In genomic region chr2:208399201-208399600, GRCh38 we compare ENCODE assay signal across 22 cellular contexts. TPM values are rescaled to one million over a fixed set of nuclear protein-coding genes. Genes with fewer than 3 reads are reported as not detected.
DNase-seq lines count a peak whose midpoint lies in the region; ATAC-seq and TF ChIP-seq lines count a peak whose summit lies in the region.
"Had no signal": no experiment of that assay in that cellular context is flagged by ENCODE, and none has a peak within 500 bp of the region (broad histone marks: within the 10 kb centered on the region; RNA-seq: fewer than 3 reads in every experiment).

No MANE protein-coding gene starts in this region.

- BruUV-seq in PC-9 (replicated peaks; lab: Mats Ljungman, UMichigan) = no TSS peak

- no peaks in the 10 kb centered on the region for H4K20me1 ChIP-seq in PC-9 (ENCODE audit: insufficient read depth)
- H4K20me1 ChIP-seq: BLaER1 had no signal

- CTCF ChIA-PET in PC-9 (lab: Charles Lee) = no interaction called here

- no peaks in the 10 kb centered on the region for H3K79me2 ChIP-seq in PC-9 (ENCODE audit: low read depth)

- H3K4me3 ChIP-seq in LNCaP clone FGC (ENCODE audit: low read depth, low read length) = no peak overlapping the region
- no peak overlapping the region for H3K4me3 ChIP-seq in PC-9
- no peak overlapping the region for H3K4me3 ChIP-seq in body of pancreas
- H3K4me3 ChIP-seq: BLaER1, GM12878 had no signal

- no peaks in the 10 kb centered on the region for H3K9me2 ChIP-seq in PC-9 (ENCODE audit: insufficient read depth)

- H2AFZ ChIP-seq in PC-9 = no peak overlapping the region

- POLR2A ChIA-PET in PC-9 (lab: Charles Lee; ENCODE audit: unreplicated experiment) = interaction anchor here (0.7 kb wide), 1 partner anchor 46 kb away, joined by 3 read pairs; no protein-coding TSS in a partner anchor

- DNase-seq in LNCaP clone FGC (ENCODE audit: low read depth) (peak; percentile 23), PC-9 (peak; percentile 10 to 40), islet precursor cell (peak; percentile 55), sciatic nerve (ENCODE audit: low spot score) (no peak), body of pancreas (no peak), kidney tubule cell (ENCODE audit: low spot score) (no peak)
- DNase-seq: 8988T; ACHN; BE2C; C1 segment of cervical spinal cord; CD4-positive, alpha-beta memory T cell; CD4-positive, CD25-positive, alpha-beta regulatory T cell; CD8-positive, alpha-beta memory T cell; COR-L47; DMS 273 treated with DMSO at 0.1 percent for 48 hours; DMS153; DMS79 treated with DMSO at 0.1 percent for 48 hours; GDM1 had no signal

- H3K36me3 ChIP-seq in PC-9 (ENCODE audit: low read depth) (no peaks in the 10 kb centered on the region), body of pancreas (replicated peaks in 1 of 2; ENCODE audit: insufficient read depth in 1 of 2, low read depth in 2 of 2) (no peaks in the 10 kb centered on the region)
- H3K36me3 ChIP-seq: BE2C, BLaER1 had no signal

- TF ChIP-seq CTCF in LNCaP clone FGC (IDR thresholded peaks at IDR 0.05; ENCODE audit: control insufficient read depth, extremely low read depth, insufficient read depth) (no peak), PC-9 (conservative IDR thresholded peaks at IDR 0.05) (no peak), body of pancreas (IDR thresholded peaks at IDR 0.05) (no peak)

- TF ChIP-seq POLR2A in body of pancreas (IDR thresholded peaks at IDR 0.05) = no peak

- intact Hi-C loops in PC-9 (cut with micrococcal nuclease; ENCODE audit: unreplicated experiment) = loop anchor here (5.0 to 10.0 kb wide), 2 partner anchors 933 to 1796 kb away; no protein-coding TSS in a partner anchor
- intact Hi-C loops in sciatic nerve (cut with DNase I) = no loop called here
- intact Hi-C loops in body of pancreas (cut with DNase I) = no loop called here

- ATAC-seq in sciatic nerve (no peak), body of pancreas (no peak), HG03571 (IDR thresholded peaks at IDR 0.05; ENCODE audit: unreplicated experiment) (no peak)
- ATAC-seq: GM12878 had no signal

- WGBS in body of pancreas, 2 donors = 0 to 12% methylated on average over 1 of the region's 1 CpG

- H3K4me2 ChIP-seq in PC-9 = peak overlapping the region; percentile 30; the same call in 1 of the 2 replicates
- H3K4me2 ChIP-seq: BLaER1 had no signal

- no peaks in the 10 kb centered on the region for H3F3A ChIP-seq in PC-9 (ENCODE audit: insufficient read depth, low read depth)

- H3K9me3 ChIP-seq in PC-9 (ENCODE audit: insufficient read depth, low read depth) (no peaks in the 10 kb centered on the region), body of pancreas (peaks cover 0 to 3% (median 0%) of the 10 kb centered on the region in 3 donors)
- H3K9me3 ChIP-seq: BE2C had no signal

- H3K27ac ChIP-seq in PC-9 (no peak overlapping the region), body of pancreas (no peak overlapping the region)
- H3K27ac ChIP-seq: BLaER1 had no signal

- peaks cover 14% of the 10 kb centered on the region; the same call in 1 of the 2 replicates for H3K4me1 ChIP-seq in PC-9 (replicated peaks; ENCODE audit: insufficient read depth)
- H3K4me1 ChIP-seq in body of pancreas = no peaks in the 10 kb centered on the region
- H3K4me1 ChIP-seq: BE2C, BLaER1 had no signal

- H3K27me3 ChIP-seq in PC-9 (ENCODE audit: insufficient read depth, low read depth) (no peaks in the 10 kb centered on the region), body of pancreas (no peaks in the 10 kb centered on the region)
- H3K27me3 ChIP-seq: BE2C, BLaER1 had no signal

RNA-seq across cellular contexts. Expression of gene PTH2R, which starts 7.4 kb away (rescaled TPM):
- not detected in 2 replicates for total RNA-seq in PC-9 (2021)
- 0.45 TPM for total RNA-seq in sciatic nerve
- under 1 TPM in 1 of 2 donors, not detected in 1; 0.78 TPM for total RNA-seq in body of pancreas
- total RNA-seq: A673; CD4-positive, CD25-positive, alpha-beta regulatory T cell; CD8-positive, alpha-beta memory T cell had no signal

Comparison
In these comparisons a context has a peak if more than half of its experiments do, and no peak if none do; other contexts are left out.
1. DNase-seq: peak in LNCaP clone FGC (single experiment), PC-9 (2 of 2) and islet precursor cell (single experiment); none in sciatic nerve (single experiment), body of pancreas (0 of 4) and kidney tubule cell (single experiment).